16 cellular contexts compared by ENCODE assay signal in genomic region chr7:74334026-74334425, GRCh38. TPM values are rescaled to one million over a fixed set of nuclear protein-coding genes. Genes with fewer than 3 reads are reported as not detected.
A peak's percentile ranks its signal among the peaks of the same experiment; 100 is the strongest.
DNase-seq lines count a peak whose midpoint lies in the region; ATAC-seq, FAIRE-seq and TF ChIP-seq lines count a peak whose summit lies in the region.
"Had no signal": no experiment of that assay in that cellular context is flagged by ENCODE, and none has a peak within 500 bp of the region (broad histone marks: within the 10 kb centered on the region; RNA-seq: fewer than 3 reads in every experiment).

No MANE protein-coding gene starts in this region.

- 81% methylated on average over 11 of the region's 11 CpGs; no CpG with 5 or more reads in 1 of the 2 experiments for WGBS in H1 (ENCODE audit: extremely low coverage in 1 of 2, insufficient coverage in 1 of 2, insufficient read length in 1 of 2, insufficient replicate concordance in 2 of 2, low coverage in 1 of 2, low lambda C conversion rate in 2 of 2, missing lambda C conversion rate in 1 of 2), 2 experiments

- TF ChIP-seq POLR2A in H1 (IDR thresholded peaks at IDR 0.05; ENCODE audit: control extremely low read depth in 1 of 2, low read depth in 2 of 2, low read length in 2 of 2) = no peak

- H2BK15ac ChIP-seq in H1 (ENCODE audit: low read length) = no peak overlapping the region

- H3K79me1 ChIP-seq in H1 (ENCODE audit: low read depth, low read length) = no peaks in the 10 kb centered on the region

- CTCF ChIA-PET in H1 (lab: Charles Lee; ENCODE audit: partially characterized antibody) = interaction anchor here (0.9 to 1.5 kb wide), 5 partner anchors 30 to 75 kb away, joined by 3 to 5 read pairs (median 4); no protein-coding TSS in a partner anchor
- CTCF ChIA-PET in A673 (lab: Charles Lee) = no interaction called here

- no peaks in the 10 kb centered on the region for H3K79me2 ChIP-seq in H1 (ENCODE audit: control insufficient read depth in 1 of 2, insufficient read depth in 2 of 2, low read length in 2 of 2)

- POLR2A ChIA-PET in H1 (lab: Charles Lee; ENCODE audit: partially characterized antibody) = interaction anchor here (0.7 kb wide), 1 partner anchor 16 kb away, joined by 3 read pairs; no protein-coding TSS in a partner anchor
- POLR2A ChIA-PET in A673 (lab: Charles Lee; ENCODE audit: low non-redundant PET) = no interaction called here

- no peak overlapping the region for H3K4me2 ChIP-seq in H1 (ENCODE audit: insufficient read depth in 1 of 2, low read depth in 2 of 2, low read length in 2 of 2)

- H3K27ac ChIP-seq in H1 (ENCODE audit: low read depth, low read length) (no peak overlapping the region), A673 (ENCODE audit: low read depth, low read length, poor library complexity, severe bottlenecking) (no peak overlapping the region)

- no peak overlapping the region for H3K4ac ChIP-seq in H1 (replicated peaks; ENCODE audit: insufficient read length, low read depth, low read length)

- H3K9me3 ChIP-seq in H1 (ENCODE audit: insufficient read depth in 2 of 2, low read depth in 1 of 2, low read length in 1 of 2) (no peaks in the 10 kb centered on the region), A673 (ENCODE audit: low read depth, low read length, poor library complexity, severe bottlenecking) (no peaks in the 10 kb centered on the region)

- no peak overlapping the region for H2BK120ac ChIP-seq in H1 (replicated peaks; ENCODE audit: low read depth, low read length)

- H3K36me3 ChIP-seq in H1 (ENCODE audit: control insufficient read depth in 2 of 4, insufficient read depth in 4 of 4, low read length in 3 of 4) (peaks cover 0 to 8% (median 2%) of the 10 kb centered on the region in 4 experiments; a peak in 2 of 8 replicates), A673 (ENCODE audit: insufficient read depth, low read length, poor library complexity, severe bottlenecking) (no peaks in the 10 kb centered on the region)

- H3K27me3 ChIP-seq in H1 (replicated peaks in 1 of 4; ENCODE audit: control insufficient read depth in 3 of 4, extremely low read depth in 1 of 4, insufficient read depth in 3 of 4, low read length in 3 of 4) = no peaks in the 10 kb centered on the region
- no peaks in the 10 kb centered on the region for H3K27me3 ChIP-seq in A673 (replicated peaks; ENCODE audit: insufficient read depth, low read depth, low read length, poor library complexity)

- H4K5ac ChIP-seq in H1 (ENCODE audit: insufficient read length, low read depth, low read length) = no peak overlapping the region

- no peaks in the 10 kb centered on the region for H3K23me2 ChIP-seq in H1 (ENCODE audit: low read depth, low read length)

- no peak overlapping the region for H3K18ac ChIP-seq in H1 (ENCODE audit: extremely low read depth, low read length)

- intact Hi-C loops in A673 (cut with micrococcal nuclease; ENCODE audit: unreplicated experiment) = no loop called here

- H2AFZ ChIP-seq in H1 (ENCODE audit: low read length) = no peak overlapping the region

- H2BK20ac ChIP-seq in H1 (ENCODE audit: low read length) = no peak overlapping the region

- H2BK5ac ChIP-seq in H1 (ENCODE audit: low read depth, low read length) = no peak overlapping the region

- peaks cover 0 to 5% of the 10 kb centered on the region in 2 experiments for H4K20me1 ChIP-seq in H1 (replicated peaks in 1 of 2; ENCODE audit: control insufficient read depth in 1 of 2, insufficient read depth in 2 of 2, low read length in 2 of 2)

- no peak overlapping the region for H4K91ac ChIP-seq in H1 (replicated peaks; ENCODE audit: insufficient read length, low read length)

- TF ChIP-seq CTCF in AG10803 (conservative IDR thresholded peaks at IDR 0.05; ENCODE audit: low read length) (no peak), H1 (IDR thresholded peaks at IDR 0.05; ENCODE audit: control extremely low read depth in 1 of 3, insufficient read depth in 1 of 3, low read depth in 1 of 3, low read length in 3 of 3) (no peak), A673 (conservative IDR thresholded peaks at IDR 0.05; ENCODE audit: low read depth, low read length) (no peak)

- H3K4me1 ChIP-seq in H1 (replicated peaks in 1 of 4; ENCODE audit: control insufficient read depth in 3 of 4, insufficient read depth in 4 of 4, low read length in 3 of 4) (no peaks in the 10 kb centered on the region), A673 (ENCODE audit: insufficient read depth, low read length, poor library complexity, severe bottlenecking) (no peaks in the 10 kb centered on the region)

- no peak overlapping the region for H2AK5ac ChIP-seq in H1 (ENCODE audit: low read depth, low read length)

- H3K4me3 ChIP-seq in AG10803 (ENCODE audit: low read length) (no peak overlapping the region), H1 (ENCODE audit: extremely low read depth in 1 of 4, insufficient read depth in 2 of 4, low read depth in 3 of 4, low read length in 4 of 4) (no peak overlapping the region), A673 (ENCODE audit: low read depth, low read length, poor library complexity, severe bottlenecking) (no peak overlapping the region)
- H3K4me3 ChIP-seq: K562 had no signal

- H4K8ac ChIP-seq in H1 (ENCODE audit: extremely low read depth, insufficient read depth, low read length) = 0 out of 2 replicates have a peak overlapping the region, but pooled peaks have one; percentile 38

- no peak overlapping the region for H3K14ac ChIP-seq in H1 (ENCODE audit: insufficient read length)

- no peak for FAIRE-seq in H1 (lab: Jason Lieb, UNC)
- FAIRE-seq: K562 had no signal

- no peak for ATAC-seq in GM18861 (IDR thresholded peaks at IDR 0.05; ENCODE audit: unreplicated experiment)
- ATAC-seq: K562 had no signal

- DNase-seq in AG10803 (ENCODE audit: low read depth) = peak; percentile 72
- DNase-seq in NCI-H226 = peak; percentile 53
- DNase-seq in H1 (ENCODE audit: low read depth in 1 of 2, low spot score in 2 of 2) = no peak
- DNase-seq in non-pigmented ciliary epithelial cell (ENCODE audit: low read depth) = peak; percentile 50
- DNase-seq in HuH-7 (ENCODE audit: low spot score) = no peak
- DNase-seq in activated CD4-positive, alpha-beta T cell treated with anti-CD3 and anti-CD28 coated beads for 48 hours = no peak
- no peak for DNase-seq in A673 (ENCODE audit: low spot score)
- DNase-seq: activated CD4-positive, alpha-beta T cell treated with anti-CD3 and anti-CD28 coated beads, Interleukin-2, amount 50 U/mL, for 48 hours; caudate nucleus; COR-L47; NCI-H1436 treated with DMSO at 0.1 percent for 48 hours; NCI-H524; stimulated activated CD4-positive, alpha-beta T cell treated with anti-CD3 and anti-CD28 coated beads, Interleukin-4, amount 100 ng/mL, for 1 hour; stimulated activated naive CD4-positive, alpha-beta T cell had no signal

- no peak overlapping the region for H3K56ac ChIP-seq in H1 (replicated peaks; ENCODE audit: insufficient read length, low read depth, low read length)

- no peak for TF ChIP-seq RAD21 in H1 (IDR thresholded peaks at IDR 0.05 in 1 of 2, conservative IDR thresholded peaks at IDR 0.05 in 1 of 2; ENCODE audit: low read depth in 2 of 2, low read length in 2 of 2)

- no peak for TF ChIP-seq EP300 in H1 (IDR thresholded peaks at IDR 0.05; ENCODE audit: borderline replicate concordance in 1 of 2, low read depth in 2 of 2, low read length in 2 of 2)

- no peak overlapping the region for H3K9ac ChIP-seq in H1 (replicated peaks in 1 of 4; ENCODE audit: extremely low read depth in 1 of 4, low read depth in 3 of 4, low read length in 3 of 4)

- BruUV-seq in A673 (replicated peaks; lab: Mats Ljungman, UMichigan) = no TSS peak

- no peak overlapping the region for H2BK12ac ChIP-seq in H1 (ENCODE audit: low read depth, low read length)

- H3K23ac ChIP-seq in H1 (ENCODE audit: insufficient read length) = no peak overlapping the region

TF ChIP-seq in H1, 55 proteins besides CTCF, POLR2A, EP300 and RAD21:
- TF ChIP-seq KDM4A (IDR thresholded peaks at IDR 0.05; ENCODE audit: low read depth, low read length, severe bottlenecking) (no peak), TCF12 (IDR thresholded peaks at IDR 0.05; ENCODE audit: low read depth, low read length) (no peak), SIX5 (IDR thresholded peaks at IDR 0.05; ENCODE audit: low read depth, low read length) (no peak)
TF ChIP-seq in H1: peak in this region for 0.

RNA-seq across cellular contexts. Expression of gene CLIP2, which starts 44.8 kb away (rescaled TPM):
- total RNA-seq in H1 (2021; fragmentation: NEBNext Ultra II Directional; extraction: Animal tissue kit (Norgen Biotek cat#: 25700)) = 39.8 and 41.5 TPM in 2 replicates
- polyA plus RNA-seq in H1 (2011; rRNA removed) = 8.3 and 13.3 TPM in 2 replicates
- 11.5 TPM for polyA plus RNA-seq in H1 (2011; cell fraction: cytosol; rRNA removed)
- 16.9 TPM for polyA plus RNA-seq in H1 (2011; cell fraction: nucleus; rRNA removed)
- polyA plus RNA-seq in H1 (2012, experiment 1 of 2) = 20.3 to 37.3 TPM (median 30.6 TPM) in 4 replicates
- 19.9 TPM for polyA plus RNA-seq in H1 (2012, experiment 2 of 2)
- polyA plus RNA-seq in H1 (2013, experiment 1 of 2) = 21.5 TPM
- polyA plus RNA-seq in H1 (2013, experiment 2 of 2) = 22.1 TPM
- 12.5 and 16.1 TPM in 2 replicates for polyA minus RNA-seq in H1 (2011; rRNA and poly(A)+ RNA removed)
- 21.2 TPM for polyA minus RNA-seq in H1 (2011; cell fraction: cytosol; rRNA and poly(A)+ RNA removed)
- 16.3 TPM for polyA minus RNA-seq in H1 (2011; cell fraction: nucleus; rRNA and poly(A)+ RNA removed)
- 28.9 and 33.3 TPM in 2 replicates for total RNA-seq in A673 (2021)

Comparison
In these comparisons a context has a peak if more than half of its experiments do, and no peak if none do; other contexts are left out.
1. DNase-seq: peak in AG10803 (single experiment), NCI-H226 (single experiment) and non-pigmented ciliary epithelial cell (single experiment); none in H1 (0 of 2), HuH-7 (single experiment), activated CD4-positive, alpha-beta T cell treated with anti-CD3 and anti-CD28 coated beads for 48 hours (single experiment) and A673 (single experiment).